Comparison of ENCODE assay signal across 1 cellular context in the genomic region with DNA sequence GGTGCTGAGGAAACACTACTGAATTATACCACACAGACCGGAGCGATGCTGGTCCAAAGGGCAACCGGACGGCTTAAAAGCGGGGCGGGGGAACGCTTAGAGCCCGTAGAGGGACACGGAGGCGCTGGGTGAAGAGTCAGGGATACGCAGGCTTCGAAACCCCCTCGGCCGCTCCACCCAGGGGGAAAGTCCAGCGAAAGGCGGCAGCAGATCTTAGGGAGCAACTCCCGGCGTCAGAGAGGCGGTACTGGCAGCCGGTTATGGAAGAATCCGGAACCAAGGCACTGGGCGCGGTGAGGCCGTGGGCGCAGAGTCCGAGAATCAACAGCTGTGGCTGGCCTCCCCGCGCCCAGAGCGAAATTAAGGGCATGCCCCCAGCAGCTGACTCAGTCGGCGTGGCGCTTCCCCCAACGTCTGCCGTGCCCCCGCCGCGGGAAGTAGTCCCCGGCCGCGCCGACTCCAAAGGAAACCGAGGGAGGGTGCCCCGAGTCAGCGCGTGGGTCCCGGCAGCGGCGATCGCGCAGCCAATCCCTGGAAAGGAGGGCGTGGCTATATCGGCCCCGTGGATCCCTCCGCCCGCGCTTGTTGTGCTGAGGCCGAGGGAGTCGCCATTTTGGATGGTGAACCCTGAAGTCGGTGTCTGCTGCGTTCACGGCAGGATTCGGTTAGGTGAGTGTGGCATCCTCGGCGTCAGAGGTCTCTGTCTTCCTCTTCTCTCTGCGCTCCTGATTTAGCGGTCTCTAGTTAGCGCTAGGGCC.
TF ChIP-seq lines count a peak whose summit lies in the region.

A gene (plus strand): TSS at position 611 of the 758 bp plus-strand sequence. CDS start 20,110 bp downstream, outside the sequence.

TF ChIP-seq in HepG2, 621 proteins besides CTCF, POLR2A, EP300 and RAD21 (continued from another document and continues in another):
- TF ChIP-seq, protein P1, sequence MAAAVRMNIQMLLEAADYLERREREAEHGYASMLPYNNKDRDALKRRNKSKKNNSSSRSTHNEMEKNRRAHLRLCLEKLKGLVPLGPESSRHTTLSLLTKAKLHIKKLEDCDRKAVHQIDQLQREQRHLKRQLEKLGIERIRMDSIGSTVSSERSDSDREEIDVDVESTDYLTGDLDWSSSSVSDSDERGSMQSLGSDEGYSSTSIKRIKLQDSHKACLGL (CRISPR knock-in tag; IDR thresholded peaks at IDR 0.05) = peak; percentile 94
- TF ChIP-seq, protein P2, sequence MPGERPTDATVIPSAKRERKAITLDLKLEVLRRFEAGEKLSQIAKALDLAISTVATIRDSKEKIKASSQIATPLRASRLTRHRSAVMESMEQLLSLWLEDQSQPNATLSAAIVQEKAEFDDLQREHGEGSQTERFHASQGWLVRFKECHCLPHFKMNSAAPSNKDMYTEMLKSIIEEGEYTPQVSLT (CRISPR knock-in tag; IDR thresholded peaks at IDR 0.05; ENCODE audit: borderline replicate concordance, low read depth) = peak; percentile 60; the same call in 1 of the 2 replicates
- TF ChIP-seq, protein P3, sequence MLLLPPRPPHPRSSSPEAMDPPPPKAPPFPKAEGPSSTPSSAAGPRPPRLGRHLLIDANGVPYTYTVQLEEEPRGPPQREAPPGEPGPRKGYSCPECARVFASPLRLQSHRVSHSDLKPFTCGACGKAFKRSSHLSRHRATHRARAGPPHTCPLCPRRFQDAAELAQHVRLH (CRISPR knock-in tag; IDR thresholded peaks at IDR 0.05; ENCODE audit: borderline replicate concordance, low read depth) = peak; percentile 97; the same call in 1 of the 2 replicates
- peak; percentile 71 for TF ChIP-seq ZNF333 (CRISPR knock-in tag; IDR thresholded peaks at IDR 0.05; ENCODE audit: borderline replicate concordance)
- TF ChIP-seq MED8 (CRISPR knock-in tag; IDR thresholded peaks at IDR 0.05; ENCODE audit: insufficient replicate concordance) = peak; percentile 84
- TF ChIP-seq NRL (CRISPR knock-in tag; IDR thresholded peaks at IDR 0.05; ENCODE audit: borderline replicate concordance) = peak; percentile 96
- peak; percentile 82; the same call in 1 of the 2 replicates for TF ChIP-seq SSRP1 (CRISPR knock-in tag; IDR thresholded peaks at IDR 0.05)
- TF ChIP-seq ELF3 (CRISPR knock-in tag; IDR thresholded peaks at IDR 0.05) = peak; percentile 92
- TF ChIP-seq ZNF629 (CRISPR knock-in tag; conservative IDR thresholded peaks at IDR 0.05) = peak; percentile 53; the same call in 1 of the 2 replicates
- peak; percentile 72; the same call in 1 of the 2 replicates for TF ChIP-seq ZNF124 (CRISPR knock-in tag; IDR thresholded peaks at IDR 0.05)
- peak; percentile 86; the same call in 1 of the 2 replicates for TF ChIP-seq HES4 (CRISPR knock-in tag; IDR thresholded peaks at IDR 0.05; ENCODE audit: borderline replicate concordance)
- peak; percentile 98 for TF ChIP-seq ZSCAN12 (CRISPR knock-in tag; IDR thresholded peaks at IDR 0.05)
- peak; percentile 71; the same call in 1 of the 2 replicates for TF ChIP-seq ATF1 (CRISPR knock-in tag; IDR thresholded peaks at IDR 0.05)
- TF ChIP-seq SAFB2 (CRISPR knock-in tag; IDR thresholded peaks at IDR 0.05; ENCODE audit: borderline replicate concordance, low read depth) = no peak; the same call in 1 of the 2 replicates
- TF ChIP-seq ZNF768 (CRISPR knock-in tag; IDR thresholded peaks at IDR 0.05) = no peak; the same call in 1 of the 2 replicates
- TF ChIP-seq, protein P4, sequence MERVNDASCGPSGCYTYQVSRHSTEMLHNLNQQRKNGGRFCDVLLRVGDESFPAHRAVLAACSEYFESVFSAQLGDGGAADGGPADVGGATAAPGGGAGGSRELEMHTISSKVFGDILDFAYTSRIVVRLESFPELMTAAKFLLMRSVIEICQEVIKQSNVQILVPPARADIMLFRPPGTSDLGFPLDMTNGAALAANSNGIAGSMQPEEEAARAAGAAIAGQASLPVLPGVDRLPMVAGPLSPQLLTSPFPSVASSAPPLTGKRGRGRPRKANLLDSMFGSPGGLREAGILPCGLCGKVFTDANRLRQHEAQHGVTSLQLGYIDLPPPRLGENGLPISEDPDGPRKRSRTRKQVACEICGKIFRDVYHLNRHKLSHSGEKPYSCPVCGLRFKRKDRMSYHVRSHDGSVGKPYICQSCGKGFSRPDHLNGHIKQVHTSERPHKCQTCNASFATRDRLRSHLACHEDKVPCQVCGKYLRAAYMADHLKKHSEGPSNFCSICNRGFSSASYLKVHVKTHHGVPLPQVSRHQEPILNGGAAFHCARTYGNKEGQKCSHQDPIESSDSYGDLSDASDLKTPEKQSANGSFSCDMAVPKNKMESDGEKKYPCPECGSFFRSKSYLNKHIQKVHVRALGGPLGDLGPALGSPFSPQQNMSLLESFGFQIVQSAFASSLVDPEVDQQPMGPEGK (CRISPR knock-in tag; IDR thresholded peaks at IDR 0.05) = peak; percentile 99
- TF ChIP-seq RFXANK (CRISPR knock-in tag; IDR thresholded peaks at IDR 0.05) = peak; percentile 87
- TF ChIP-seq, protein P5, sequence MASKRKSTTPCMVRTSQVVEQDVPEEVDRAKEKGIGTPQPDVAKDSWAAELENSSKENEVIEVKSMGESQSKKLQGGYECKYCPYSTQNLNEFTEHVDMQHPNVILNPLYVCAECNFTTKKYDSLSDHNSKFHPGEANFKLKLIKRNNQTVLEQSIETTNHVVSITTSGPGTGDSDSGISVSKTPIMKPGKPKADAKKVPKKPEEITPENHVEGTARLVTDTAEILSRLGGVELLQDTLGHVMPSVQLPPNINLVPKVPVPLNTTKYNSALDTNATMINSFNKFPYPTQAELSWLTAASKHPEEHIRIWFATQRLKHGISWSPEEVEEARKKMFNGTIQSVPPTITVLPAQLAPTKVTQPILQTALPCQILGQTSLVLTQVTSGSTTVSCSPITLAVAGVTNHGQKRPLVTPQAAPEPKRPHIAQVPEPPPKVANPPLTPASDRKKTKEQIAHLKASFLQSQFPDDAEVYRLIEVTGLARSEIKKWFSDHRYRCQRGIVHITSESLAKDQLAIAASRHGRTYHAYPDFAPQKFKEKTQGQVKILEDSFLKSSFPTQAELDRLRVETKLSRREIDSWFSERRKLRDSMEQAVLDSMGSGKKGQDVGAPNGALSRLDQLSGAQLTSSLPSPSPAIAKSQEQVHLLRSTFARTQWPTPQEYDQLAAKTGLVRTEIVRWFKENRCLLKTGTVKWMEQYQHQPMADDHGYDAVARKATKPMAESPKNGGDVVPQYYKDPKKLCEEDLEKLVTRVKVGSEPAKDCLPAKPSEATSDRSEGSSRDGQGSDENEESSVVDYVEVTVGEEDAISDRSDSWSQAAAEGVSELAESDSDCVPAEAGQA (IDR thresholded peaks at IDR 0.05; ENCODE audit: low read depth) = peak; percentile 95
- TF ChIP-seq, protein P5 (CRISPR knock-in tag; IDR thresholded peaks at IDR 0.05; ENCODE audit: borderline replicate concordance) = peak; percentile 94
- TF ChIP-seq ZNF616 (CRISPR knock-in tag; IDR thresholded peaks at IDR 0.05; ENCODE audit: low read depth) = peak; percentile 88; the same call in 1 of the 2 replicates
- TF ChIP-seq ZNF766 (CRISPR knock-in tag; IDR thresholded peaks at IDR 0.05; ENCODE audit: borderline replicate concordance) = peak; percentile 96
- TF ChIP-seq ZNF17 (CRISPR knock-in tag; IDR thresholded peaks at IDR 0.05) = peak; percentile 86; the same call in 1 of the 2 replicates
- TF ChIP-seq ZNF274 (CRISPR knock-in tag; IDR thresholded peaks at IDR 0.05) = peak; percentile 94
- peak; percentile 93 for TF ChIP-seq XBP1 (CRISPR knock-in tag; IDR thresholded peaks at IDR 0.05)
- no peak for TF ChIP-seq ZNF207 (IDR thresholded peaks at IDR 0.05; ENCODE audit: borderline replicate concordance)
- peak; percentile 99 for TF ChIP-seq CHCHD3 (CRISPR knock-in tag; IDR thresholded peaks at IDR 0.05)
- TF ChIP-seq ZNF253 (CRISPR knock-in tag; IDR thresholded peaks at IDR 0.05; ENCODE audit: borderline replicate concordance) = peak; percentile 96
- TF ChIP-seq RBFOX2 (IDR thresholded peaks at IDR 0.05; ENCODE audit: low read depth, low read length) = peak; percentile 98
- peak; percentile 96 for TF ChIP-seq IRF2 (CRISPR knock-in tag; IDR thresholded peaks at IDR 0.05)
- peak; percentile 98 for TF ChIP-seq SAP130 (CRISPR knock-in tag; IDR thresholded peaks at IDR 0.05; ENCODE audit: low read depth)
- TF ChIP-seq AGO2 (optimal IDR thresholded peaks at IDR 0.05; ENCODE audit: low read depth, low read length) = peak; percentile 81
- TF ChIP-seq ZNF383 (CRISPR knock-in tag; IDR thresholded peaks at IDR 0.05; ENCODE audit: borderline replicate concordance) = peak; percentile 66
- TF ChIP-seq, protein P6, sequence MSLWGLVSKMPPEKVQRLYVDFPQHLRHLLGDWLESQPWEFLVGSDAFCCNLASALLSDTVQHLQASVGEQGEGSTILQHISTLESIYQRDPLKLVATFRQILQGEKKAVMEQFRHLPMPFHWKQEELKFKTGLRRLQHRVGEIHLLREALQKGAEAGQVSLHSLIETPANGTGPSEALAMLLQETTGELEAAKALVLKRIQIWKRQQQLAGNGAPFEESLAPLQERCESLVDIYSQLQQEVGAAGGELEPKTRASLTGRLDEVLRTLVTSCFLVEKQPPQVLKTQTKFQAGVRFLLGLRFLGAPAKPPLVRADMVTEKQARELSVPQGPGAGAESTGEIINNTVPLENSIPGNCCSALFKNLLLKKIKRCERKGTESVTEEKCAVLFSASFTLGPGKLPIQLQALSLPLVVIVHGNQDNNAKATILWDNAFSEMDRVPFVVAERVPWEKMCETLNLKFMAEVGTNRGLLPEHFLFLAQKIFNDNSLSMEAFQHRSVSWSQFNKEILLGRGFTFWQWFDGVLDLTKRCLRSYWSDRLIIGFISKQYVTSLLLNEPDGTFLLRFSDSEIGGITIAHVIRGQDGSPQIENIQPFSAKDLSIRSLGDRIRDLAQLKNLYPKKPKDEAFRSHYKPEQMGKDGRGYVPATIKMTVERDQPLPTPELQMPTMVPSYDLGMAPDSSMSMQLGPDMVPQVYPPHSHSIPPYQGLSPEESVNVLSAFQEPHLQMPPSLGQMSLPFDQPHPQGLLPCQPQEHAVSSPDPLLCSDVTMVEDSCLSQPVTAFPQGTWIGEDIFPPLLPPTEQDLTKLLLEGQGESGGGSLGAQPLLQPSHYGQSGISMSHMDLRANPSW (CRISPR knock-in tag; IDR thresholded peaks at IDR 0.05; ENCODE audit: borderline replicate concordance) = peak; percentile 60; the same call in 1 of the 2 replicates
- peak; percentile 76 for TF ChIP-seq ZNF557 (CRISPR knock-in tag; IDR thresholded peaks at IDR 0.05)
- peak; percentile 73; the same call in 1 of the 2 replicates for TF ChIP-seq HOXA9 (CRISPR knock-in tag; IDR thresholded peaks at IDR 0.05; ENCODE audit: borderline replicate concordance)
- TF ChIP-seq ZNF337 (CRISPR knock-in tag; IDR thresholded peaks at IDR 0.05; ENCODE audit: borderline replicate concordance, low read depth) = peak; percentile 90
- peak; percentile 83; the same call in 1 of the 2 replicates for TF ChIP-seq ZNF891 (CRISPR knock-in tag; IDR thresholded peaks at IDR 0.05)
- peak; percentile 81 for TF ChIP-seq SP2 (CRISPR knock-in tag; IDR thresholded peaks at IDR 0.05)
- TF ChIP-seq KLF15 (CRISPR knock-in tag; IDR thresholded peaks at IDR 0.05; ENCODE audit: borderline replicate concordance) = no peak; the same call in none of the 2 replicates
- TF ChIP-seq HDAC6 (IDR thresholded peaks at IDR 0.05; ENCODE audit: low read depth, low read length) = no peak
- no peak for TF ChIP-seq MTA3 (CRISPR knock-in tag; IDR thresholded peaks at IDR 0.05)
- TF ChIP-seq, protein P7, sequence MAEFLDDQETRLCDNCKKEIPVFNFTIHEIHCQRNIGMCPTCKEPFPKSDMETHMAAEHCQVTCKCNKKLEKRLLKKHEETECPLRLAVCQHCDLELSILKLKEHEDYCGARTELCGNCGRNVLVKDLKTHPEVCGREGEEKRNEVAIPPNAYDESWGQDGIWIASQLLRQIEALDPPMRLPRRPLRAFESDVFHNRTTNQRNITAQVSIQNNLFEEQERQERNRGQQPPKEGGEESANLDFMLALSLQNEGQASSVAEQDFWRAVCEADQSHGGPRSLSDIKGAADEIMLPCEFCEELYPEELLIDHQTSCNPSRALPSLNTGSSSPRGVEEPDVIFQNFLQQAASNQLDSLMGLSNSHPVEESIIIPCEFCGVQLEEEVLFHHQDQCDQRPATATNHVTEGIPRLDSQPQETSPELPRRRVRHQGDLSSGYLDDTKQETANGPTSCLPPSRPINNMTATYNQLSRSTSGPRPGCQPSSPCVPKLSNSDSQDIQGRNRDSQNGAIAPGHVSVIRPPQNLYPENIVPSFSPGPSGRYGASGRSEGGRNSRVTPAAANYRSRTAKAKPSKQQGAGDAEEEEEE (CRISPR knock-in tag; IDR thresholded peaks at IDR 0.05; ENCODE audit: borderline replicate concordance) = no peak; the same call in 1 of the 2 replicates
- no peak for TF ChIP-seq SETDB1 (CRISPR knock-in tag; IDR thresholded peaks at IDR 0.05; ENCODE audit: borderline replicate concordance)
